20 cellular contexts compared by ENCODE assay signal in the genomic region with DNA sequence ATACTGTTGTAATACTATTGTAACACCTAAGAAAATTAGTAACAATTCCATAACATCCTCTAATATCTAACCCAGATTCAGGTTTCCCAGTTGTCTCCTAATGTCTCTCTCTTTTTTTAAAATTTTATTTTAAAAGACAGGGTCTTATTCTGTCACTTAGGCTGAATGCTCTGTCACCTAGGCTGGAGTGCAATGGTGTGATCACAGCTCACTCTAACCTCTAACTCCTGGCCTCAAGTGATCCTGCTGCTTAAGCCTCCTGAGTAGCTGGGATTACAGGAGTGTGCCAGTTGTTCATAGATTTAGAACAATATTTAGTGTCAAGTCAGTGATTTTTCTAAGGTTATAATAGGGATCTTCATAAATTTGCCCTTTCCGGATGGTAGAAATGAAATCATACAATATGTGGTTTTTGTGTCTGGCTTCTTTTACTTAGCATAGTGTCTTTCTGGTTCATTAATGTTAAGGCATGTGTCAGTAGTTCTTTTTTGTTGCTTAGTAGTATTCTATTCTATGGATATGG.
"Had no signal": no experiment of that assay in that cellular context is flagged by ENCODE, and none has a peak within 500 bp of the region (broad histone marks: within the 10 kb centered on the region; RNA-seq: fewer than 3 reads in every experiment).

No MANE protein-coding gene starts in this region.

- H3K4me3 Mint-ChIP-seq: neural crest cell; stimulated activated memory B cell treated with anti-CD40 and anti-IgM and Interleukin-4, amounts not matched to agents 10 μg/mL and 1 μg/mL and 100 μg/mL, for 72 hours; stimulated activated naive CD8-positive, alpha-beta T cell treated with anti-CD3 and anti-CD28 coated beads, Interleukin-15, Interleukin-2, amounts not matched to agents 100 ng/mL and 50 ng/mL, for 24 hours had no signal

- H3K27ac ChIP-seq: esophagus squamous epithelium, gastroesophageal sphincter, ovary, right atrium auricular region, tibial artery, upper lobe of right lung, vagina had no signal

- ATAC-seq: gastroesophageal sphincter; left lobe of liver; naive thymus-derived CD4-positive, alpha-beta T cell; stimulated activated memory B cell treated with anti-CD40 and anti-IgM and Interleukin-4, amounts not matched to agents 10 μg/mL and 1 μg/mL and 100 μg/mL, for 72 hours; upper lobe of right lung had no signal

- H3K27me3 ChIP-seq: esophagus squamous epithelium, gastroesophageal sphincter, ovary, right atrium auricular region, tibial artery, upper lobe of right lung, vagina had no signal

- H3K36me3 ChIP-seq: ovary, right atrium auricular region, tibial artery, vagina had no signal

- H3K27ac Mint-ChIP-seq: stimulated activated memory B cell treated with anti-CD40 and anti-IgM and Interleukin-4, amounts not matched to agents 10 μg/mL and 1 μg/mL and 100 μg/mL, for 72 hours; stimulated activated naive CD8-positive, alpha-beta T cell treated with anti-CD3 and anti-CD28 coated beads, Interleukin-15, Interleukin-2, amounts not matched to agents 100 ng/mL and 50 ng/mL, for 24 hours had no signal

- H3K9me3 Mint-ChIP-seq: stimulated activated memory B cell treated with anti-CD40 and anti-IgM and Interleukin-4, amounts not matched to agents 10 μg/mL and 1 μg/mL and 100 μg/mL, for 72 hours had no signal

- DNase-seq: effector memory CD4-positive, alpha-beta T cell; esophagus squamous epithelium; foreskin fibroblast; glutamatergic neuron; islet precursor cell; mammary epithelial cell; naive thymus-derived CD4-positive, alpha-beta T cell; nucleus accumbens; ovary; stimulated activated CD4-positive, alpha-beta T cell treated with anti-CD3 and anti-CD28 coated beads, Interleukin-4, amount 100 ng/mL, for 1 hour; stimulated activated CD8-positive, alpha-beta memory T cell treated with anti-CD3 and anti-CD28 coated beads, Interleukin-4, amount 100 ng/mL, for 48 hours; tibial artery; upper lobe of right lung had no signal

- H3K27me3 Mint-ChIP-seq: naive thymus-derived CD4-positive, alpha-beta T cell; stimulated activated memory B cell treated with anti-CD40 and anti-IgM and Interleukin-4, amounts not matched to agents 10 μg/mL and 1 μg/mL and 100 μg/mL, for 72 hours; stimulated activated naive CD8-positive, alpha-beta T cell treated with anti-CD3 and anti-CD28 coated beads, Interleukin-15, Interleukin-2, amounts not matched to agents 100 ng/mL and 50 ng/mL, for 24 hours had no signal

- H3K4me3 ChIP-seq: esophagus squamous epithelium, gastroesophageal sphincter, ovary, right atrium auricular region, tibial artery, upper lobe of right lung, vagina had no signal

- H3K9me3 ChIP-seq: esophagus squamous epithelium, gastroesophageal sphincter, ovary, right atrium auricular region, tibial artery, upper lobe of right lung, vagina had no signal
